21 cellular contexts compared by ENCODE assay signal in the genomic region with DNA sequence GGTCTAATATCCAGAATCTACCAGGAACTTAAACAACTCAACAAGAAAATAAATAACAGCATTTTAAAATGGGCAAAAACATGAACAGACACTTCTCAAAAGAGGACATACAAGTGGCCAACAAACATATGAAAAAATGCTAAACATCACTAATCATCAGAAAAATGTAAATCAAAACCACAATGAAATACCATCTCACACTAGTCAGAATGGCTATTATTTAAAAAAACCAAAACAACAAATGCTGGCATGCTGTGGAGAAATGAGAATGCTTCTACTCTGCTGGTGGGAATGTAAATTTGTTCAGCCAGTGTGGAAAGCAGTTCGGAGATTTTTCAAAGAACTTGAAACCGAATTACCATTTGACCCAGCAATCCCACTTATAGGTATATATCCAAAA.
"Had no signal": no experiment of that assay in that cellular context is flagged by ENCODE, and none has a peak within 500 bp of the region (broad histone marks: within the 10 kb centered on the region; RNA-seq: fewer than 3 reads in every experiment).

No MANE protein-coding gene starts in this region.

- H3K9me3 ChIP-seq: colonic mucosa had no signal

- H3K4me3 ChIP-seq: ascending aorta, colonic mucosa, sigmoid colon, spleen, thoracic aorta, upper lobe of left lung had no signal

- H3K36me3 ChIP-seq: ascending aorta, colonic mucosa, sigmoid colon, thoracic aorta, upper lobe of left lung had no signal

- DNase-seq: activated CD4-positive, alpha-beta T cell treated with anti-CD3 and anti-CD28 coated beads, Interleukin-2, amount 10 ng/mL, durations not matched to agents 24 days and 14 days; activated CD8-positive, alpha-beta memory T cell treated with anti-CD3 and anti-CD28 coated beads, Interleukin-2, amount 50 U/mL, for 4 hours; activated naive CD4-positive, alpha-beta T cell treated with anti-CD3 and anti-CD28 coated beads, Interleukin-2, amount 10 ng/mL, durations not matched to agents 7 days and 5 days; activated naive CD8-positive, alpha-beta T cell treated with anti-CD3 and anti-CD28 coated beads, Interleukin-2, amount 50 U/mL, for 24 hours; activated T-cell treated with anti-CD3 and anti-CD28 coated beads, Interleukin-2, amount 50 U/mL, for 4 hours; central memory CD4-positive, alpha-beta T cell; colonic mucosa; foreskin melanocyte; glutamatergic neuron; hippocampal formation; islet precursor cell; nephron progenitor cell; nucleus accumbens; sigmoid colon; spleen; stimulated activated CD4-positive, alpha-beta T cell treated with anti-CD3 and anti-CD28 coated beads, Interleukin-4, amount 100 ng/mL, for 4 hours; T1000; upper lobe of left lung had no signal

- H3K27ac ChIP-seq: ascending aorta, colonic mucosa, sigmoid colon, spleen, thoracic aorta, upper lobe of left lung had no signal

- H3K27me3 ChIP-seq: ascending aorta, colonic mucosa, sigmoid colon, spleen, upper lobe of left lung had no signal

- H3K4me1 ChIP-seq: ascending aorta, colonic mucosa, sigmoid colon, spleen, upper lobe of left lung had no signal

- ATAC-seq: activated naive CD8-positive, alpha-beta T cell treated with anti-CD3 and anti-CD28 coated beads, Interleukin-2, amount 50 U/mL, for 24 hours; activated T-cell treated with anti-CD3 and anti-CD28 coated beads, Interleukin-2, amount 50 U/mL, for 4 hours; stimulated activated memory B cell treated with anti-CD40 and anti-IgM and Interleukin-4, amounts not matched to agents 10 μg/mL and 1 μg/mL and 100 μg/mL, for 72 hours had no signal
